Comparison of ENCODE assay signal across 8 cellular contexts in genomic region chr19:13152854-13153626, GRCh38. TPM values are rescaled to one million over a fixed set of nuclear protein-coding genes. Genes with fewer than 3 reads are reported as not detected.
DNase-seq lines count a peak whose midpoint lies in the region; ATAC-seq, FAIRE-seq and TF ChIP-seq lines count a peak whose summit lies in the region.

No MANE protein-coding gene starts in this region.

- dilution Hi-C loops in keratinocyte (cut with MboI; ENCODE audit: extremely low pct_ligation_motif_present, low sequenced_read_pairs) = no loop called here

- FAIRE-seq in GM18507 (lab: Jason Lieb, UNC) (peak; percentile 93), keratinocyte (lab: Jason Lieb, UNC) (no peak)

- peaks cover 9% of the 10 kb centered on the region for H4K20me1 ChIP-seq in keratinocyte (ENCODE audit: control insufficient read depth, extremely low read depth, insufficient read depth, low read length)

- no peaks in the 10 kb centered on the region for H3K27me3 ChIP-seq in keratinocyte (ENCODE audit: control insufficient read depth, extremely low read depth, insufficient read depth, low read length)

- no peaks in the 10 kb centered on the region for H3K9me3 Mint-ChIP-seq in central memory CD8-positive, alpha-beta T cell

- ATAC-seq in HG03342 (IDR thresholded peaks at IDR 0.05; ENCODE audit: unreplicated experiment) (peak; percentile 26), GM19328 (IDR thresholded peaks at IDR 0.05; ENCODE audit: unreplicated experiment) (no peak)
- peak; percentile 27 for ATAC-seq in central memory CD8-positive, alpha-beta T cell (replicated peaks; ENCODE audit: extremely low read depth, poor library complexity, severe bottlenecking)

- H3K9ac ChIP-seq in keratinocyte (ENCODE audit: control insufficient read depth, extremely low read depth, insufficient read depth, low read length) = peak overlapping the region; percentile 84

- H3K27ac Mint-ChIP-seq in central memory CD8-positive, alpha-beta T cell (ENCODE audit: low read depth) = peak overlapping the region; percentile 100

- peak overlapping the region; percentile 94 for H3K4me3 Mint-ChIP-seq in central memory CD8-positive, alpha-beta T cell

- no peak for TF ChIP-seq CTCF in keratinocyte (optimal IDR thresholded peaks at IDR 0.05 in 1 of 3, IDR thresholded peaks at IDR 0.05 in 1 of 3, conservative IDR thresholded peaks at IDR 0.05 in 1 of 3; ENCODE audit: extremely low read depth in 1 of 3, insufficient read depth in 2 of 3, low read length in 3 of 3)

- H3K27me3 Mint-ChIP-seq in central memory CD8-positive, alpha-beta T cell = peaks cover 5% of the 10 kb centered on the region

- peaks cover 59% of the 10 kb centered on the region for H3K36me3 Mint-ChIP-seq in central memory CD8-positive, alpha-beta T cell (ENCODE audit: insufficient read depth)

- no peaks in the 10 kb centered on the region for H3K9me3 ChIP-seq in keratinocyte (ENCODE audit: control insufficient read depth, low read depth, low read length)

- H3K4me1 ChIP-seq in keratinocyte (ENCODE audit: control insufficient read depth, extremely low read depth, insufficient read depth, low read length) = peaks cover 16% of the 10 kb centered on the region

- H2AFZ ChIP-seq in keratinocyte (ENCODE audit: control insufficient read depth, low read length) = no peak overlapping the region

- DNase-seq in GM18507 (ENCODE audit: extremely low spot score, insufficient read length, low read depth) = peak; percentile 79
- peak; percentile 93 for DNase-seq in NCI-H460 (ENCODE audit: extremely low read depth, low read depth)
- DNase-seq in activated CD4-positive, CD25-positive, alpha-beta regulatory T cell treated with anti-CD3 and anti-CD28 coated beads, Interleukin-2, amount 50 U/mL, for 72 hours = peak; percentile 98
- peak; percentile 97 to 99 for DNase-seq in central memory CD8-positive, alpha-beta T cell (ENCODE audit: low spot score in 2 of 2)
- peak; percentile 95 for DNase-seq in keratinocyte (ENCODE audit: low read depth, low spot score)
- peak; percentile 96 to 100 (median 96) for DNase-seq in stimulated activated CD4-positive, alpha-beta T cell treated with anti-CD3 and anti-CD28 coated beads, Interleukin-12 subunit alpha, Interleukin-12 subunit beta, amount 100 ng/mL, for 48 hours (ENCODE audit: low read depth in 2 of 3, low spot score in 1 of 3)

- H3K9me1 ChIP-seq in keratinocyte (ENCODE audit: control insufficient read depth, extremely low read depth, insufficient read depth, low read length) = no peaks in the 10 kb centered on the region

- H3K27ac ChIP-seq in keratinocyte (ENCODE audit: control insufficient read depth, insufficient read depth, low read length) = peak overlapping the region; percentile 96

- H3K4me3 ChIP-seq in keratinocyte (ENCODE audit: control insufficient read depth in 2 of 3, extremely low read depth in 1 of 3, insufficient read depth in 2 of 3, low read depth in 1 of 3, low read length in 3 of 3) = peak overlapping the region; percentile 62 to 99 (median 96)

- H3K4me1 Mint-ChIP-seq in central memory CD8-positive, alpha-beta T cell = peaks cover 81% of the 10 kb centered on the region

- H3K36me3 ChIP-seq in keratinocyte (ENCODE audit: control insufficient read depth in 2 of 2, extremely low read depth in 1 of 2, insufficient read depth in 2 of 2, low read length in 2 of 2) = peaks cover 2 to 16% of the 10 kb centered on the region in 2 experiments

- peak overlapping the region; percentile 89 for H3K4me2 ChIP-seq in keratinocyte (ENCODE audit: control insufficient read depth, extremely low read depth, insufficient read depth, low read depth, low read length)

- peaks cover 46% of the 10 kb centered on the region for H3K79me2 ChIP-seq in keratinocyte (ENCODE audit: control insufficient read depth, insufficient read depth, low read length)

RNA-seq across cellular contexts. Expression of gene IER2, which starts 2.8 kb away (rescaled TPM):
- total RNA-seq in NCI-H460 (2014; rRNA removed; shearing (Covaris generic)) = 35.3 and 43.7 TPM in 2 replicates
- polyA plus RNA-seq in NCI-H460 (2014; cell fraction: nucleus; rRNA removed) = 69.8 and 77.7 TPM in 2 replicates
- 9.9 to 38.9 TPM (median 14.4 TPM) in 3 replicates for polyA plus RNA-seq in keratinocyte
- polyA plus RNA-seq in keratinocyte (2011; ENCODE audit: low read depth) = 21.2 TPM
- polyA plus RNA-seq in keratinocyte (2011; cell fraction: cytosol; rRNA removed) = 9.0 and 19.0 TPM in 2 replicates
- polyA plus RNA-seq in keratinocyte (2011; cell fraction: nucleus; rRNA removed) = 48.0 and 55.4 TPM in 2 replicates
- 46.3 and 109 TPM in 2 replicates for polyA plus RNA-seq in keratinocyte (2012; ENCODE audit: low replicate concordance)
- 2.8 to 14.6 TPM (median 2.9 TPM) in 3 replicates for polyA minus RNA-seq in keratinocyte
- 14.6 TPM for polyA minus RNA-seq in keratinocyte (2011; cell fraction: cytosol; rRNA and poly(A)+ RNA removed)
- polyA minus RNA-seq in keratinocyte (2011; cell fraction: nucleus; rRNA and poly(A)+ RNA removed) = 14.2 and 16.2 TPM in 2 replicates

RNA-seq across cellular contexts. Expression of gene STX10, which starts 2.9 kb away (rescaled TPM):
- total RNA-seq in NCI-H460 (2014; rRNA removed; shearing (Covaris generic)) = 49.9 and 58.8 TPM in 2 replicates
- polyA plus RNA-seq in NCI-H460 (2014; cell fraction: nucleus; rRNA removed) = 177 and 192 TPM in 2 replicates
- polyA plus RNA-seq in keratinocyte = 61.3 to 77.7 TPM (median 65.2 TPM) in 3 replicates
- polyA plus RNA-seq in keratinocyte (2011; ENCODE audit: low read depth) = 38.2 TPM
- polyA plus RNA-seq in keratinocyte (2011; cell fraction: cytosol; rRNA removed) = 35.8 and 63.9 TPM in 2 replicates
- polyA plus RNA-seq in keratinocyte (2011; cell fraction: nucleus; rRNA removed) = 66.9 and 67.6 TPM in 2 replicates
- 45.3 and 69.9 TPM in 2 replicates for polyA plus RNA-seq in keratinocyte (2012; ENCODE audit: low replicate concordance)
- polyA minus RNA-seq in keratinocyte = 38.6 to 91.6 TPM (median 43.4 TPM) in 3 replicates
- polyA minus RNA-seq in keratinocyte (2011; cell fraction: cytosol; rRNA and poly(A)+ RNA removed) = 59.3 TPM
- 11.0 and 11.1 TPM in 2 replicates for polyA minus RNA-seq in keratinocyte (2011; cell fraction: nucleus; rRNA and poly(A)+ RNA removed)

RNA-seq across cellular contexts. Expression of gene NACC1, which starts 35.0 kb away (rescaled TPM):
- 32.0 and 35.3 TPM in 2 replicates for total RNA-seq in NCI-H460 (2014; rRNA removed; shearing (Covaris generic))
- polyA plus RNA-seq in NCI-H460 (2014; cell fraction: nucleus; rRNA removed) = 24.8 and 58.7 TPM in 2 replicates
- 32.9 to 63.2 TPM (median 56.4 TPM) in 3 replicates for polyA plus RNA-seq in keratinocyte
- polyA plus RNA-seq in keratinocyte (2011; ENCODE audit: low read depth) = 7.8 TPM
- polyA plus RNA-seq in keratinocyte (2011; cell fraction: cytosol; rRNA removed) = 65.8 and 136 TPM in 2 replicates
- 67.5 and 126 TPM in 2 replicates for polyA plus RNA-seq in keratinocyte (2011; cell fraction: nucleus; rRNA removed)
- polyA plus RNA-seq in keratinocyte (2012; ENCODE audit: low replicate concordance) = 19.0 and 54.1 TPM in 2 replicates
- polyA minus RNA-seq in keratinocyte = 57.3 to 123 TPM (median 88.9 TPM) in 3 replicates
- polyA minus RNA-seq in keratinocyte (2011; cell fraction: cytosol; rRNA and poly(A)+ RNA removed) = 190 TPM
- 58.6 and 62.1 TPM in 2 replicates for polyA minus RNA-seq in keratinocyte (2011; cell fraction: nucleus; rRNA and poly(A)+ RNA removed)

RNA-seq across cellular contexts. Expression of gene TRMT1, which starts 36.5 kb away (rescaled TPM):
- total RNA-seq in NCI-H460 (2014; rRNA removed; shearing (Covaris generic)) = 36.2 and 42.8 TPM in 2 replicates
- polyA plus RNA-seq in NCI-H460 (2014; cell fraction: nucleus; rRNA removed) = 254 and 276 TPM in 2 replicates
- polyA plus RNA-seq in keratinocyte = 30.9 to 44.6 TPM (median 34.5 TPM) in 3 replicates
- polyA plus RNA-seq in keratinocyte (2011; ENCODE audit: low read depth) = 64.5 TPM
- 18.8 and 28.3 TPM in 2 replicates for polyA plus RNA-seq in keratinocyte (2011; cell fraction: cytosol; rRNA removed)
- 196 and 219 TPM in 2 replicates for polyA plus RNA-seq in keratinocyte (2011; cell fraction: nucleus; rRNA removed)
- 32.8 and 38.3 TPM in 2 replicates for polyA plus RNA-seq in keratinocyte (2012; ENCODE audit: low replicate concordance)
- 35.2 to 56.0 TPM (median 36.5 TPM) in 3 replicates for polyA minus RNA-seq in keratinocyte
- polyA minus RNA-seq in keratinocyte (2011; cell fraction: cytosol; rRNA and poly(A)+ RNA removed) = 49.7 TPM
- 33.5 and 41.8 TPM in 2 replicates for polyA minus RNA-seq in keratinocyte (2011; cell fraction: nucleus; rRNA and poly(A)+ RNA removed)

RNA-seq across cellular contexts. Expression of gene LYL1, which starts 50.4 kb away (rescaled TPM):
- total RNA-seq in NCI-H460 (2014; rRNA removed; shearing (Covaris generic)) = 1.4 and 2.7 TPM in 2 replicates
- 2.9 and 12.6 TPM in 2 replicates for polyA plus RNA-seq in NCI-H460 (2014; cell fraction: nucleus; rRNA removed)
- polyA plus RNA-seq in keratinocyte = 0.07 to 0.26 TPM (median 0.13 TPM) in 3 replicates
- 0.35 TPM for polyA plus RNA-seq in keratinocyte (2011; ENCODE audit: low read depth)
- 0.08 and 0.09 TPM in 2 replicates for polyA plus RNA-seq in keratinocyte (2011; cell fraction: cytosol; rRNA removed)
- 0.08 and 0.19 TPM in 2 replicates for polyA plus RNA-seq in keratinocyte (2011; cell fraction: nucleus; rRNA removed)
- 0.10 and 0.50 TPM in 2 replicates for polyA plus RNA-seq in keratinocyte (2012; ENCODE audit: low replicate concordance)
- 0.20 TPM in 1 of 3 replicates, not detected in the others for polyA minus RNA-seq in keratinocyte
- polyA minus RNA-seq in keratinocyte (2011; cell fraction: cytosol; rRNA and poly(A)+ RNA removed) = not detected
- polyA minus RNA-seq in keratinocyte (2011; cell fraction: nucleus; rRNA and poly(A)+ RNA removed) = not detected in 2 replicates
